9 cellular contexts compared by ENCODE assay signal in genomic region chr2:38074047-38074774, GRCh38. TPM values are rescaled to one million over a fixed set of nuclear protein-coding genes. Genes with fewer than 3 reads are reported as not detected.
DNase-seq lines count a peak whose midpoint lies in the region; ATAC-seq and TF ChIP-seq lines count a peak whose summit lies in the region.
"Had no signal": no experiment of that assay in that cellular context is flagged by ENCODE, and none has a peak within 500 bp of the region (broad histone marks: within the 10 kb centered on the region; RNA-seq: fewer than 3 reads in every experiment).

No MANE protein-coding gene starts in this region.

- no peak overlapping the region for H2BK120ac ChIP-seq in IMR-90 (ENCODE audit: low read depth, low read length)

- H3K4ac ChIP-seq in IMR-90 (ENCODE audit: low read depth, low read length): no peak overlapping the region

- peaks cover 26% of the 10 kb centered on the region for H3K27me3 ChIP-seq in IMR-90 (ENCODE audit: control insufficient read depth, insufficient read depth, low read length)
- peaks cover 5% of the 10 kb centered on the region for H3K27me3 ChIP-seq in adrenal gland
- H3K27me3 ChIP-seq in spleen (replicated peaks in 1 of 7): peaks cover 0 to 72% (median 49%) of the 10 kb centered on the region in 7 donors
- no peaks in the 10 kb centered on the region for H3K27me3 ChIP-seq in body of pancreas

- H2BK15ac ChIP-seq in IMR-90 (ENCODE audit: low read depth, low read length): no peak overlapping the region

- peak overlapping the region; percentile 26 for H2AFZ ChIP-seq in IMR-90 (replicated peaks; ENCODE audit: low read length, poor library complexity)

- H3K9me3 ChIP-seq in IMR-90 (ENCODE audit: control insufficient read depth, insufficient read depth, low read length): peaks cover 21% of the 10 kb centered on the region
- no peaks in the 10 kb centered on the region for H3K9me3 ChIP-seq in adrenal gland (replicated peaks in 1 of 3)
- H3K9me3 ChIP-seq in spleen: no peaks in the 10 kb centered on the region
- H3K9me3 ChIP-seq in body of pancreas: no peaks in the 10 kb centered on the region

- H3K14ac ChIP-seq in IMR-90 (replicated peaks; ENCODE audit: low read depth, low read length): no peak overlapping the region

- TF ChIP-seq CTCF in IMR-90 (conservative IDR thresholded peaks at IDR 0.05; ENCODE audit: low read depth, low read length) (no peak), adrenal gland (IDR thresholded peaks at IDR 0.05) (no peak), spleen (IDR thresholded peaks at IDR 0.05 in 8 of 11, conservative IDR thresholded peaks at IDR 0.05 in 3 of 11) (no peak), body of pancreas (IDR thresholded peaks at IDR 0.05) (no peak)

- TF ChIP-seq POLR2A in IMR-90 (IDR thresholded peaks at IDR 0.05; ENCODE audit: low read depth, low read length) (no peak), adrenal gland (IDR thresholded peaks at IDR 0.05) (no peak), spleen (IDR thresholded peaks at IDR 0.05) (no peak), body of pancreas (IDR thresholded peaks at IDR 0.05) (no peak)

- no peak overlapping the region for H2AK9ac ChIP-seq in IMR-90 (replicated peaks; ENCODE audit: low read depth, low read length, poor library complexity)

- H3K4me3 ChIP-seq in IMR-90 (ENCODE audit: insufficient read depth, low read depth, low read length) (no peak overlapping the region), adrenal gland (peak overlapping the region in 2 of 4 donors; percentile 12 to 75), spleen (peak overlapping the region; percentile 20 to 72 (median 55)), body of pancreas (no peak overlapping the region)

- TF ChIP-seq RAD21 in IMR-90 (IDR thresholded peaks at IDR 0.05; ENCODE audit: low read length): no peak

- no peak overlapping the region for H3K9ac ChIP-seq in IMR-90 (ENCODE audit: low read depth, low read length)

- H4K5ac ChIP-seq in IMR-90 (ENCODE audit: low read depth, low read length): no peak overlapping the region

- peaks cover 4% of the 10 kb centered on the region; the same call in 1 of the 2 replicates for H3K9me1 ChIP-seq in IMR-90 (ENCODE audit: insufficient read depth, low read length)

- 20% methylated on average over 30 of the region's 60 CpGs; no CpG with 5 or more reads in 1 of the 2 experiments for WGBS in IMR-90 (ENCODE audit: extremely low coverage in 2 of 2, insufficient read length in 1 of 2), 2 experiments
- 12 to 19% (median 15%) methylated on average over 23 to 60 of the region's 60 CpGs for WGBS in adrenal gland, 4 donors
- 6 to 18% (median 13%) methylated on average over 21 to 60 of the region's 60 CpGs for WGBS in spleen, 5 donors
- WGBS in body of pancreas, 2 donors: 14 to 35% methylated on average over 29 to 48 of the region's 60 CpGs

- no peaks in the 10 kb centered on the region for H3K79me1 ChIP-seq in IMR-90 (ENCODE audit: low read depth in 1 of 2, low read length in 2 of 2)

- POLR2A ChIA-PET in IMR-90 (lab: Charles Lee; ENCODE audit: unreplicated experiment): no interaction called here

- H4K20me1 ChIP-seq in IMR-90 (ENCODE audit: insufficient read depth, low read length): no peaks in the 10 kb centered on the region

- H2BK5ac ChIP-seq in IMR-90 (ENCODE audit: low read depth, low read length, poor library complexity, severe bottlenecking): no peak overlapping the region

- no peak overlapping the region; the same call in 1 of the 2 replicates for H3K4me2 ChIP-seq in IMR-90 (ENCODE audit: low read depth, low read length)

- no TSS peak for BruUV-seq in IMR-90 (replicated peaks; lab: Mats Ljungman, UMichigan)

- no peak overlapping the region for H4K91ac ChIP-seq in IMR-90 (ENCODE audit: insufficient read depth, low read depth, low read length)

- H2BK20ac ChIP-seq in IMR-90 (ENCODE audit: low read depth, low read length): no peak overlapping the region

- H3K27ac ChIP-seq in IMR-90 (ENCODE audit: insufficient read depth, low read length): no peak overlapping the region
- H3K27ac ChIP-seq in adrenal gland: peak overlapping the region in 3 of 5 donors; percentile 84 to 92 (median 87)
- H3K27ac ChIP-seq in spleen: peak overlapping the region in 7 of 8 donors; percentile 36 to 88 (median 87)
- H3K27ac ChIP-seq in body of pancreas: no peak overlapping the region

- peak overlapping the region; percentile 9; the same call in 1 of the 2 replicates for H2AK5ac ChIP-seq in IMR-90 (ENCODE audit: low read depth, low read length)

- H4K8ac ChIP-seq in IMR-90 (ENCODE audit: low read depth in 2 of 2, low read length in 2 of 2): no peak overlapping the region

- dilution Hi-C loops in IMR-90 (cut with HindIII; ENCODE audit: low sequenced_read_pairs, unreplicated experiment): no loop called here

- no peak overlapping the region for H3K56ac ChIP-seq in IMR-90 (ENCODE audit: extremely low read depth, insufficient read depth, low read length)

- CTCF ChIA-PET in IMR-90 (lab: Yijun Ruan, JAX): no interaction called here

- ATAC-seq in IMR-90 (ENCODE audit: low read depth) (no peak), body of pancreas (no peak)

- peaks cover 4% of the 10 kb centered on the region; the same call in 1 of the 2 replicates for H3K36me3 ChIP-seq in IMR-90 (ENCODE audit: control insufficient read depth, insufficient read depth, low read length)
- no peaks in the 10 kb centered on the region for H3K36me3 ChIP-seq in adrenal gland (replicated peaks in 1 of 2)
- peaks cover 0 to 14% (median 0%) of the 10 kb centered on the region in 6 donors for H3K36me3 ChIP-seq in spleen
- H3K36me3 ChIP-seq in body of pancreas (replicated peaks in 1 of 2; ENCODE audit: insufficient read depth in 1 of 2, low read depth in 2 of 2): no peaks in the 10 kb centered on the region

- in situ Hi-C loops in IMR-90 (cut with MboI; ENCODE audit: low sequenced_read_pairs): loop anchor here (10.0 kb wide), 1 partner anchor 201 kb away; no protein-coding TSS in a partner anchor

- H3K23ac ChIP-seq in IMR-90 (ENCODE audit: low read depth, low read length): no peak overlapping the region

- no peak for DNase-seq in IMR-90
- no peak for DNase-seq in adrenal gland
- peak; percentile 63 for DNase-seq in iris pigment epithelial cell (ENCODE audit: low read depth)
- peak; percentile 80 for DNase-seq in spleen
- no peak for DNase-seq in DMS 273 (lab: John Stamatoyannopoulos, UW; ENCODE audit: unreplicated experiment)
- DNase-seq in activated gamma-delta T cell (lab: John Stamatoyannopoulos, UW): no peak
- no peak for DNase-seq in NCI-H2227 treated with DMSO at 0.1 percent for 48 hours (lab: John Stamatoyannopoulos, UW)
- DNase-seq in body of pancreas: no peak
- DNase-seq: NCI-H187 treated with DMSO at 0.1 percent for 48 hours had no signal

- no peak overlapping the region for H3K18ac ChIP-seq in IMR-90 (ENCODE audit: low read depth, low read length)

- H3K4me1 ChIP-seq in IMR-90 (ENCODE audit: control insufficient read depth, insufficient read depth, low read length): no peaks in the 10 kb centered on the region
- H3K4me1 ChIP-seq in adrenal gland (replicated peaks in 1 of 2): peaks cover 0 to 19% of the 10 kb centered on the region in 2 donors
- H3K4me1 ChIP-seq in spleen: peaks cover 28 to 64% (median 43%) of the 10 kb centered on the region in 6 donors
- peaks cover 37% of the 10 kb centered on the region for H3K4me1 ChIP-seq in body of pancreas

- intact Hi-C loops in IMR-90 (cut with micrococcal nuclease) (no loop called here), adrenal gland (cut with DNase I) (loop anchor here (10.0 kb wide), 2 partner anchors 191 to 201 kb away; no protein-coding TSS in a partner anchor), spleen (cut with DNase I; ENCODE audit: low total_unique reads) (no loop called here), body of pancreas (cut with DNase I) (loop anchor here (10.0 kb wide), 1 partner anchor 201 kb away; no protein-coding TSS in a partner anchor)

TF ChIP-seq in IMR-90, 13 proteins besides CTCF, POLR2A, EP300 and RAD21:
- TF ChIP-seq ELK1 (IDR thresholded peaks at IDR 0.05; ENCODE audit: borderline replicate concordance, low read depth, low read length) (no peak), NFE2L2 (IDR thresholded peaks at IDR 0.05; ENCODE audit: low read depth, low read length) (no peak), MAFK (IDR thresholded peaks at IDR 0.05; ENCODE audit: low read depth, low read length) (0 out of 2 replicates have a peak, but pooled peaks have one; percentile 14), RFX5 (IDR thresholded peaks at IDR 0.05; ENCODE audit: low read depth, low read length) (no peak), SMC3 (IDR thresholded peaks at IDR 0.05; ENCODE audit: low read depth, low read length) (no peak), MXI1 (IDR thresholded peaks at IDR 0.05; ENCODE audit: borderline replicate concordance, low read depth, low read length) (no peak)

RNA-seq across cellular contexts. Expression of gene CYP1B1, which starts 1.7 kb away (rescaled TPM):
- total RNA-seq in IMR-90 (2012; rRNA removed): 1.1 and 1.9 TPM in 2 replicates
- 0.65 and 0.77 TPM in 2 replicates for polyA plus RNA-seq in IMR-90 (2012; rRNA removed)
- polyA plus RNA-seq in IMR-90 (2012; cell fraction: cytosol; rRNA removed): 0.69 and 1.8 TPM in 2 replicates
- 1.5 and 2.4 TPM in 2 replicates for polyA plus RNA-seq in IMR-90 (2012; cell fraction: nucleus; rRNA removed; ENCODE audit: low replicate concordance)
- 100 to 1,000 TPM in 2 of 8 donors, 10 to 100 TPM in 6; 22.4 to 118 (median 46.0) TPM for total RNA-seq in adrenal gland
- polyA plus RNA-seq in adrenal gland: 10 to 100 TPM in 2 of 3 donors, 1 to 10 TPM in 1; 9.7 to 16.7 (median 13.7) TPM
- total RNA-seq in spleen: 100 to 1,000 TPM in 2 of 7 donors, 10 to 100 TPM in 5; 50.4 to 121 (median 73.6) TPM
- 10 to 100 TPM; 17.7 to 26.4 (median 22.6) TPM for polyA plus RNA-seq in spleen
- 10 to 100 TPM in 1 of 2 donors, 1 to 10 TPM in 1; 9.1 to 22.4 TPM for total RNA-seq in body of pancreas

Comparison
In these comparisons a context has a peak if more than half of its experiments do, and no peak if none do; other contexts are left out.
1. DNase-seq: peak in iris pigment epithelial cell (single experiment) and spleen (single experiment); none in IMR-90 (single experiment), adrenal gland (0 of 7), DMS 273 (single experiment), activated gamma-delta T cell (single experiment), NCI-H2227 treated with DMSO at 0.1 percent for 48 hours (single experiment) and body of pancreas (0 of 4).
2. H3K27ac ChIP-seq: peak in adrenal gland (3 of 5) and spleen (7 of 8); none in IMR-90 (single experiment) and body of pancreas (0 of 4).
3. H3K4me3 ChIP-seq: peak in spleen (8 of 8); none in IMR-90 (single experiment) and body of pancreas (0 of 2).
4. intact Hi-C loops: an anchor here in adrenal gland (10.0 kb wide) and body of pancreas (10.0 kb wide); none called in IMR-90 and spleen.